In the genomic region with DNA sequence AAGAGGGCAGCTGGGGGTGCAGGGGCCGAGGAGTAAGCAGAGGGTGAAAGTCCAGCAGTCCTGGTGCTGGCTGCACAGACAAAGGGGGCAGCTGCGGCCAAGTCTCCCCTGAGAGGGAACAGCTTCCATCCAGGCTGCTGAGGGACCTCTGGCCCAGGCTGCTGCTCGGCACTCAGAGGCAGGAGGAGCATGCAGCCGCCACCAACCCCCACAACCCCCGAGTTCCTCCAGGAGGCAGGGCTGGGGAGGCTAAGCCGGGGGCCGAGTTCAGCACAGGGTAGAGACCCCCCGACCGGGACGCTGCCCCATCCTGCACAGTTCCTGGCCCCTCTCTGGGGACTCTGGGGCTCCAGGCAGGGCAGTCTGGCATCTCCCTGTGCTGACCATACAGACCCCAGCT, we compare ENCODE assay signal across 19 cellular contexts.
"Had no signal": no experiment of that assay in that cellular context is flagged by ENCODE, and none has a peak within 500 bp of the region (broad histone marks: within the 10 kb centered on the region; RNA-seq: fewer than 3 reads in every experiment).

No MANE protein-coding gene starts in this region.

- H3K27me3 ChIP-seq: body of pancreas, sigmoid colon, testis, vagina had no signal

- H3K4me1 ChIP-seq: body of pancreas, sigmoid colon, testis, vagina had no signal

- H3K27ac ChIP-seq: body of pancreas, sigmoid colon, testis, vagina, WERI-Rb-1 had no signal

- H3K4me3 ChIP-seq: body of pancreas, sigmoid colon, testis, vagina had no signal

- H3K9me3 ChIP-seq: body of pancreas, sigmoid colon, testis, vagina had no signal

- DNase-seq: activated CD4-positive, alpha-beta T cell treated with anti-CD3 and anti-CD28 coated beads, Interleukin-2, amount 50 U/mL, for 1 hour; activated CD4-positive, CD25-positive, alpha-beta regulatory T cell treated with anti-CD3 and anti-CD28 coated beads, Interleukin-2, amount 50 U/mL, for 72 hours; activated naive CD4-positive, alpha-beta T cell treated with Interleukin-2 at 50 U/mL for 16 hours; activated naive CD8-positive, alpha-beta T cell treated with anti-CD3 and anti-CD28 coated beads, Interleukin-2, amount 10 ng/mL, durations not matched to agents 7 days and 5 days; activated T-cell treated with anti-CD3 and anti-CD28 coated beads, Interleukin-2, amount 50 U/mL, for 48 hours; amniotic stem cell; body of pancreas; effector CD8-positive, alpha-beta T cell; foreskin melanocyte; head of caudate nucleus; left cardiac atrium; sigmoid colon; stimulated activated CD4-positive, alpha-beta T cell treated with anti-CD3 and anti-CD28 coated beads, Interleukin-4, amount 100 ng/mL, for 1 hour; stimulated activated naive CD4-positive, alpha-beta T cell; T-cell; testis; trophoblast cell; WERI-Rb-1 had no signal

- ATAC-seq: body of pancreas, left cardiac atrium, T-cell had no signal
